Comparison of ENCODE assay signal across 23 cellular contexts in the genomic region with DNA sequence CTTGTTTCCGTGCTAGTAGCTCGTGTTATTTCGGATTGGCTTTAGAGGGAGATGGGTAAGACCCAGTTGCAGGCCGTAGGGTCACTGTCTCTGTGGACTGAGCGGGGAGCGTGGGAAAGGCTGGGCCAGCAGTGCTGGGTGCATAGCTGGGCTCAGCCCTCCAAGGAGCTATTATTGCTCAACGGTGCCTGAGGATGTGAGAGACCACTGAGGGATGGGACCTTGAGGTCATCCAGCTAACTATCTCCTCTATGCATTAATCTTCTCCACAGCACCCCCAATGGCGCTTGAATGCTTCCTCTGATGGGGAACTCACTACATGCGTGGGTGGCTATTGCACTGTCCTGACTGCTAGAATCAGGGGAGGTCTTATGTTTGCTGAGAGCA.
DNase-seq lines count a peak whose midpoint lies in the region; ATAC-seq, FAIRE-seq and TF ChIP-seq lines count a peak whose summit lies in the region.
"Had no signal": no experiment of that assay in that cellular context is flagged by ENCODE, and none has a peak within 500 bp of the region (broad histone marks: within the 10 kb centered on the region; RNA-seq: fewer than 3 reads in every experiment).

No MANE protein-coding gene starts in this region.

- TF ChIP-seq EP300 in K562 (IDR thresholded peaks at IDR 0.05; ENCODE audit: low read length), result no peak

- no peak for DNase-seq in HFFc6
- DNase-seq in K562 (ENCODE audit: extremely low read depth in 1 of 4, low spot score in 3 of 4), result no peak
- peak in 1 of 3 donors; percentile 45 for DNase-seq in right cardiac atrium
- peak; percentile 32 for DNase-seq in sciatic nerve (ENCODE audit: low spot score)
- no peak for DNase-seq in caudate nucleus (lab: John Stamatoyannopoulos, UW)
- no peak for DNase-seq in SHP77 (lab: John Stamatoyannopoulos, UW)
- DNase-seq: activated CD4-positive, alpha-beta memory T cell treated with anti-CD3 and anti-CD28 coated beads for 36 hours; activated T-cell treated with anti-CD3 and anti-CD28 coated beads, Interleukin-2, amount 50 U/mL, for 4 hours; DMS 273 treated with DMSO at 0.1 percent for 48 hours; hypothalamus; NCI-H1436 treated with DMSO at 0.1 percent for 48 hours; NCI-H446; pancreas; stimulated activated CD4-positive, alpha-beta T cell treated with anti-CD3 and anti-CD28 coated beads, Interleukin-4, amount 100 ng/mL, for 4 hours; T-helper 1 cell had no signal

- no peak for TF ChIP-seq RAD21 in K562 (CRISPR knock-in tag; conservative IDR thresholded peaks at IDR 0.05 in 1 of 2, IDR thresholded peaks at IDR 0.05 in 1 of 2)

- H3K36me3 Mint-ChIP-seq in HFFc6 (ENCODE audit: low read depth), result peaks cover 15% of the 10 kb centered on the region
- H3K36me3 Mint-ChIP-seq: activated CD4-positive, alpha-beta memory T cell treated with anti-CD3 and anti-CD28 coated beads for 36 hours; activated naive CD4-positive, alpha-beta T cell treated with anti-CD3 and anti-CD28 coated beads, Interleukin-2, amount 50 U/mL, for 24 hours; brain had no signal

- no peaks in the 10 kb centered on the region for H3K9me3 ChIP-seq in K562 (replicated peaks; ENCODE audit: control insufficient read depth, insufficient read depth, low read depth, low read length)
- H3K9me3 ChIP-seq in right cardiac atrium (ENCODE audit: control insufficient read depth, low read length), result no peaks in the 10 kb centered on the region
- H3K9me3 ChIP-seq: BLaER1, pancreas, thoracic aorta had no signal

- peaks cover 0 to 4% of the 10 kb centered on the region in 2 experiments; a peak in 1 of 5 replicates for H3K4me1 ChIP-seq in K562 (replicated peaks in 1 of 2; ENCODE audit: control insufficient read depth in 2 of 2, insufficient read depth in 2 of 2, low read length in 2 of 2)
- no peaks in the 10 kb centered on the region for H3K4me1 ChIP-seq in right cardiac atrium (ENCODE audit: control insufficient read depth, insufficient read depth, low read length)
- H3K4me1 ChIP-seq: pancreas had no signal

- POLR2A ChIA-PET in K562 (lab: Yijun Ruan, JAX), result interaction anchor here (0.6 kb wide), 1 partner anchor 8 kb away, joined by 3 read pairs; no protein-coding TSS in a partner anchor

- H3K79me2 ChIP-seq in K562 (ENCODE audit: control insufficient read depth, insufficient read depth, low read length), result no peaks in the 10 kb centered on the region

- H3K4me3 ChIP-seq in K562 (no peak overlapping the region), right cardiac atrium (ENCODE audit: low read length) (no peak overlapping the region)
- H3K4me3 ChIP-seq: BLaER1, GM23338, pancreas, skin epidermis, thoracic aorta had no signal

- no peak for FAIRE-seq in K562 (lab: Jason Lieb, UNC)
- FAIRE-seq: pancreas had no signal

- peak overlapping the region; percentile 66 for H3K27ac Mint-ChIP-seq in HFFc6
- H3K27ac Mint-ChIP-seq: activated CD4-positive, alpha-beta memory T cell treated with anti-CD3 and anti-CD28 coated beads for 36 hours; activated naive CD4-positive, alpha-beta T cell treated with anti-CD3 and anti-CD28 coated beads, Interleukin-2, amount 50 U/mL, for 24 hours; GM23338 had no signal

- TF ChIP-seq POLR2A in K562 (conservative IDR thresholded peaks at IDR 0.05), result no peak

- 7% methylated on average over 9 of the region's 9 CpGs for WGBS in K562 (ENCODE audit: insufficient coverage, low coverage, missing lambda C conversion rate)
- 55% methylated on average over 9 of the region's 9 CpGs for WGBS in right cardiac atrium

- intact Hi-C loops in K562 (cut with micrococcal nuclease), result no loop called here
- intact Hi-C loops in right cardiac atrium (cut with DNase I), result no loop called here
- intact Hi-C loops in sciatic nerve (cut with DNase I), result no loop called here

- H3K27ac ChIP-seq in K562 (ENCODE audit: extremely low read depth, low read depth, low read length), result no peak overlapping the region
- H3K27ac ChIP-seq in right cardiac atrium (ENCODE audit: low read length), result peak overlapping the region; percentile 62
- H3K27ac ChIP-seq in caudate nucleus (ENCODE audit: low read depth, low read length), result no peak overlapping the region
- H3K27ac ChIP-seq: BLaER1, pancreas, skin epidermis, thoracic aorta had no signal

- CTCF ChIA-PET in K562 (lab: Yijun Ruan, JAX; ENCODE audit: low intra/inter-chr PET ratio), result no interaction called here

- ATAC-seq in K562 (no peak), right cardiac atrium (peak; percentile 17 to 64), sciatic nerve (no peak), GM21825 (IDR thresholded peaks at IDR 0.05; ENCODE audit: unreplicated experiment) (no peak), GM21723 (IDR thresholded peaks at IDR 0.05; ENCODE audit: unreplicated experiment) (no peak)
- ATAC-seq: activated T-cell treated with anti-CD3 and anti-CD28 coated beads, Interleukin-2, amount 50 U/mL, for 4 hours; GM23338 had no signal

- H3K4me2 ChIP-seq in K562 (ENCODE audit: insufficient read depth, low read length), result no peak overlapping the region
- H3K4me2 ChIP-seq: BLaER1, GM23338 had no signal

- peaks cover 17% of the 10 kb centered on the region for H3K9me3 Mint-ChIP-seq in HFFc6
- H3K9me3 Mint-ChIP-seq: activated CD4-positive, alpha-beta memory T cell treated with anti-CD3 and anti-CD28 coated beads for 36 hours; activated naive CD4-positive, alpha-beta T cell treated with anti-CD3 and anti-CD28 coated beads, Interleukin-2, amount 50 U/mL, for 24 hours; activated T-cell treated with anti-CD3 and anti-CD28 coated beads, Interleukin-2, amount 50 U/mL, for 4 hours; brain; GM23338 had no signal

- BruUV-seq in K562 (replicated peaks; lab: Mats Ljungman, UMichigan), result no TSS peak

- TF ChIP-seq CTCF in HFFc6 (IDR thresholded peaks at IDR 0.05), result no peak
- no peak for TF ChIP-seq CTCF in K562 (IDR thresholded peaks at IDR 0.05 in 2 of 3, conservative IDR thresholded peaks at IDR 0.05 in 1 of 3; ENCODE audit: insufficient read depth in 2 of 3, low read depth in 1 of 3, low read length in 3 of 3)

- no peak overlapping the region for H3K9ac ChIP-seq in K562 (ENCODE audit: insufficient read depth in 1 of 2, low read depth in 2 of 2, low read length in 2 of 2)
- H3K9ac ChIP-seq: BLaER1 had no signal

- H3K4me3 Mint-ChIP-seq in HFFc6, result peak overlapping the region; percentile 9
- H3K4me3 Mint-ChIP-seq: activated CD4-positive, alpha-beta memory T cell treated with anti-CD3 and anti-CD28 coated beads for 36 hours; activated naive CD4-positive, alpha-beta T cell treated with anti-CD3 and anti-CD28 coated beads, Interleukin-2, amount 50 U/mL, for 24 hours; activated T-cell treated with anti-CD3 and anti-CD28 coated beads, Interleukin-2, amount 50 U/mL, for 4 hours; GM23338 had no signal

- no peaks in the 10 kb centered on the region for H3K36me3 ChIP-seq in K562 (ENCODE audit: control insufficient read depth, insufficient read depth, low read length)
- H3K36me3 ChIP-seq: BLaER1, pancreas, thoracic aorta had no signal

- H3K27me3 Mint-ChIP-seq in HFFc6 (ENCODE audit: insufficient read depth), result no peaks in the 10 kb centered on the region; the same call in 1 of the 2 replicates

- no peaks in the 10 kb centered on the region for H3K9me1 ChIP-seq in K562 (ENCODE audit: control insufficient read depth, insufficient read depth, low read length)

- in situ Hi-C loops in K562 (cut with MboI), result no loop called here

- no peaks in the 10 kb centered on the region for H4K20me1 ChIP-seq in K562 (replicated peaks; ENCODE audit: control insufficient read depth, insufficient read depth, low read length)
- H4K20me1 ChIP-seq: BLaER1 had no signal

- 0 out of 2 replicates have a peak overlapping the region, but pooled peaks have one; percentile 45 for H2AFZ ChIP-seq in K562 (ENCODE audit: low read depth, low read length)

- H3K27me3 ChIP-seq in K562 (ENCODE audit: control insufficient read depth in 2 of 2, insufficient read depth in 2 of 2, low read length in 2 of 2) (peaks cover 9 to 59% of the 10 kb centered on the region in 2 experiments; a peak in 4 of 5 replicates), right cardiac atrium (ENCODE audit: control insufficient read depth, insufficient read depth) (no peaks in the 10 kb centered on the region)
- H3K27me3 ChIP-seq: BLaER1, pancreas had no signal

- peaks cover 92% of the 10 kb centered on the region for H3K4me1 Mint-ChIP-seq in HFFc6 (ENCODE audit: low read depth)
- H3K4me1 Mint-ChIP-seq: activated naive CD4-positive, alpha-beta T cell treated with anti-CD3 and anti-CD28 coated beads, Interleukin-2, amount 50 U/mL, for 24 hours; brain had no signal

TF ChIP-seq in K562, 482 proteins besides CTCF, POLR2A, EP300 and RAD21:
- no peak for TF ChIP-seq ZBTB7A (IDR thresholded peaks at IDR 0.05; ENCODE audit: borderline replicate concordance, control insufficient read depth, low read depth, low read length)
- TF ChIP-seq EGR1 (conservative IDR thresholded peaks at IDR 0.05), result peak; percentile 60
- peak; percentile 32 for TF ChIP-seq ZFP36 (IDR thresholded peaks at IDR 0.05; ENCODE audit: low read depth, low read length, partially characterized antibody)
- 0 out of 4 replicates have a peak, but pooled peaks of 1 of the 2 experiments have one; percentile 7 for TF ChIP-seq KDM1A (IDR thresholded peaks at IDR 0.05)
- TF ChIP-seq RBM25 (IDR thresholded peaks at IDR 0.05; ENCODE audit: low read depth, low read length, severe bottlenecking), result peak; percentile 52

Comparison
In these comparisons a context has a peak if more than half of its experiments do, and no peak if none do; other contexts are left out.
1. ATAC-seq: peak in right cardiac atrium (2 of 2); none in K562 (single experiment), sciatic nerve (single experiment), GM21825 (single experiment) and GM21723 (single experiment).